In genomic region chr6:36546958-36547645, GRCh38 we compare ENCODE assay signal across 8 cellular contexts. TPM values are rescaled to one million over a fixed set of nuclear protein-coding genes. Genes with fewer than 3 reads are reported as not detected.
DNase-seq lines count a peak whose midpoint lies in the region; FAIRE-seq and TF ChIP-seq lines count a peak whose summit lies in the region.

Gene STK38, minus strand, starts transcription at chr6:36547479. Its CDS starts 7,277 bp downstream, at chr6:36540202.

- peak within 1 kb of the TSS; percentile 92 for H3K27ac ChIP-seq in CD4-positive, alpha-beta memory T cell (ENCODE audit: low read depth, low read length)
- H3K27ac ChIP-seq in effector memory CD4-positive, alpha-beta T cell (ENCODE audit: insufficient read depth, low read length, poor library complexity, severe bottlenecking): peak within 1 kb of the TSS; percentile 96

- intact Hi-C loops in CD4-positive, alpha-beta memory T cell (cut with micrococcal nuclease): loop anchor here (1.0 to 5.0 kb wide), 5 partner anchors 40 to 212 kb away; partner anchors contain the start of genes KCTD20, PXT1 and SRSF3

- peak; percentile 92 for FAIRE-seq in HTR-8/SVneo (lab: Jason Lieb, UNC)

- DNase-seq in CD4-positive, alpha-beta memory T cell: peak; percentile 85 to 90 (median 87)
- DNase-seq in GM20000 (ENCODE audit: low spot score): peak; percentile 95
- DNase-seq in HTR-8/SVneo (ENCODE audit: insufficient read length, low spot score): peak; percentile 99
- peak; percentile 90 to 91 for DNase-seq in NOMO-1 (lab: John Stamatoyannopoulos, UW; ENCODE audit: unreplicated experiment in 2 of 2)
- peak; percentile 89 to 93 (median 91) for DNase-seq in effector memory CD4-positive, alpha-beta T cell
- DNase-seq in medulla oblongata (ENCODE audit: extremely low spot score): peak; percentile 94
- peak; percentile 86 to 92 (median 86) for DNase-seq in stimulated activated CD4-positive, alpha-beta T cell treated with anti-CD3 and anti-CD28 coated beads, TNF-alpha, amount 100 ng/mL, for 48 hours (ENCODE audit: low read depth in 3 of 3)

- H3K4me1 ChIP-seq in CD4-positive, alpha-beta memory T cell (ENCODE audit: insufficient read depth, low read length): peaks cover 48% of the 10 kb centered on the region
- H3K4me1 ChIP-seq in effector memory CD4-positive, alpha-beta T cell (ENCODE audit: control insufficient read depth, insufficient read depth, low read length, poor library complexity, severe bottlenecking): peaks cover 30% of the 10 kb centered on the region

- POLR2A ChIA-PET in CD4-positive, alpha-beta memory T cell (lab: Charles Lee; ENCODE audit: partially characterized antibody): interaction anchor here (1.2 to 7.2 kb wide), 10 partner anchors 15 to 212 kb away, joined by 3 to 214 read pairs (median 8); partner anchors contain the start of genes KCTD20 and SRSF3
- POLR2A ChIA-PET in activated CD8-positive, alpha-beta memory T cell treated with anti-CD3 and anti-CD28 coated beads for 36 hours (lab: Charles Lee): interaction anchor here (1.2 kb wide), 1 partner anchor 51 kb away, joined by 9 read pairs; no protein-coding TSS in a partner anchor

- H3K9me3 ChIP-seq in CD4-positive, alpha-beta memory T cell (ENCODE audit: control insufficient read depth in 1 of 2, low read length in 2 of 2): no peaks in the 10 kb centered on the region
- no peaks in the 10 kb centered on the region for H3K9me3 ChIP-seq in effector memory CD4-positive, alpha-beta T cell (ENCODE audit: control insufficient read depth, low read length)

- H3K4me1 Mint-ChIP-seq in CD4-positive, alpha-beta memory T cell: peaks cover 23 to 65% (median 39%) of the 10 kb centered on the region in 4 donors

- H3K27me3 Mint-ChIP-seq in CD4-positive, alpha-beta memory T cell: no peaks in the 10 kb centered on the region

- no peaks in the 10 kb centered on the region for H3K27me3 ChIP-seq in CD4-positive, alpha-beta memory T cell (ENCODE audit: insufficient read depth, low read length)
- H3K27me3 ChIP-seq in effector memory CD4-positive, alpha-beta T cell (replicated peaks; ENCODE audit: control insufficient read depth, insufficient read depth, low read length, poor library complexity, severe bottlenecking): no peaks in the 10 kb centered on the region

- CTCF ChIA-PET in CD4-positive, alpha-beta memory T cell (lab: Charles Lee; ENCODE audit: partially characterized antibody): interaction anchor here (1.0 to 1.3 kb wide), 2 partner anchors 15 to 32 kb away, joined by 3 read pairs; no protein-coding TSS in a partner anchor
- CTCF ChIA-PET in activated CD8-positive, alpha-beta memory T cell treated with anti-CD3 and anti-CD28 coated beads for 36 hours (lab: Charles Lee): no interaction called here

- H3K36me3 Mint-ChIP-seq in CD4-positive, alpha-beta memory T cell: peaks cover 16 to 30% of the 10 kb centered on the region in 2 donors

- H3K36me3 ChIP-seq in CD4-positive, alpha-beta memory T cell (ENCODE audit: insufficient read depth, low read length): no peaks in the 10 kb centered on the region
- no peaks in the 10 kb centered on the region for H3K36me3 ChIP-seq in effector memory CD4-positive, alpha-beta T cell (ENCODE audit: control insufficient read depth, insufficient read depth, low read length)

- peak; percentile 14 for TF ChIP-seq CTCF in GM20000 (IDR thresholded peaks at IDR 0.05; ENCODE audit: extremely low read depth, missing control alignments)

- H3K4me3 ChIP-seq in CD4-positive, alpha-beta memory T cell (ENCODE audit: low read length in 2 of 2): peak within 1 kb of the TSS; percentile 89 to 99
- peak within 1 kb of the TSS; percentile 73 for H3K4me3 ChIP-seq in effector memory CD4-positive, alpha-beta T cell (ENCODE audit: insufficient read depth, low read depth, low read length, poor library complexity, severe bottlenecking)

- H3K9me3 Mint-ChIP-seq in CD4-positive, alpha-beta memory T cell: peaks cover 0 to 3% (median 0%) of the 10 kb centered on the region in 8 donors

- peak within 1 kb of the TSS; percentile 94 to 99 (median 98) for H3K27ac Mint-ChIP-seq in CD4-positive, alpha-beta memory T cell

- H3K4me3 Mint-ChIP-seq in CD4-positive, alpha-beta memory T cell: peak within 1 kb of the TSS; percentile 94 to 100 (median 100)

RNA-seq across cellular contexts. Expression of gene STK38, which starts in this region (rescaled TPM):
- total RNA-seq in CD4-positive, alpha-beta memory T cell: 100 to 1,000 TPM; 186 to 190 TPM
- polyA plus RNA-seq in CD4-positive, alpha-beta memory T cell: 100 to 1,000 TPM in 1 of 2 donors, 10 to 100 TPM in 1; 54.3 to 124 TPM
- total RNA-seq in activated CD8-positive, alpha-beta memory T cell treated with anti-CD3 and anti-CD28 coated beads for 36 hours: 10 to 100 TPM; 29.5 to 30.4 TPM

Comparison
In these comparisons a context has a peak if more than half of its experiments do, and no peak if none do; other contexts are left out.
1. Peak in every context shown above with its lines: DNase-seq, H3K4me3 ChIP-seq and H3K27ac ChIP-seq.
2. RNA of gene STK38 (total RNA-seq): 186 to 190 TPM in CD4-positive, alpha-beta memory T cell; 29.5 to 30.4 TPM in activated CD8-positive, alpha-beta memory T cell treated with anti-CD3 and anti-CD28 coated beads for 36 hours; every median in the first group is over 4 times any median in the second.